12 cellular contexts compared by ENCODE assay signal in genomic region chr14:75960219-75960618, GRCh38. TPM values are rescaled to one million over a fixed set of nuclear protein-coding genes. Genes with fewer than 3 reads are reported as not detected.
DNase-seq lines count a peak whose midpoint lies in the region; ATAC-seq and TF ChIP-seq lines count a peak whose summit lies in the region.
"Had no signal": no experiment of that assay in that cellular context is flagged by ENCODE, and none has a peak within 500 bp of the region (broad histone marks: within the 10 kb centered on the region; RNA-seq: fewer than 3 reads in every experiment).

No MANE protein-coding gene starts in this region.

- CTCF ChIA-PET in SK-N-SH (lab: Yijun Ruan, JAX): interaction anchor here (0.9 to 3.8 kb wide), 5 partner anchors 9 to 53 kb away, joined by 3 to 21 read pairs (median 4); no protein-coding TSS in a partner anchor

- ATAC-seq in SK-N-SH treated with all-trans-retinoic acid at 6 μM for 48 hours: no peak
- peak; percentile 82 for ATAC-seq in GM21723 (IDR thresholded peaks at IDR 0.05; ENCODE audit: unreplicated experiment)
- ATAC-seq in HG03571 (IDR thresholded peaks at IDR 0.05; ENCODE audit: unreplicated experiment): peak; percentile 78
- ATAC-seq in stimulated activated naive B cell treated with anti-CD40 and anti-IgM and Interleukin-4, amounts not matched to agents 10 μg/mL and 1 μg/mL and 100 μg/mL, for 72 hours (replicated peaks): peak; percentile 91 to 95
- no peak for ATAC-seq in activated CD4-positive, CD25-positive, alpha-beta regulatory T cell treated with anti-CD3 and anti-CD28 coated beads, Interleukin-2, amount 50 U/mL, for 24 hours
- ATAC-seq: esophagus mucosa had no signal

- peak overlapping the region; percentile 44 to 60 for H3K4me3 Mint-ChIP-seq in stimulated activated naive B cell treated with anti-CD40 and anti-IgM and Interleukin-4, amounts not matched to agents 10 μg/mL and 1 μg/mL and 100 μg/mL, for 72 hours

- no peak for TF ChIP-seq RAD21 in SK-N-SH (IDR thresholded peaks at IDR 0.05; ENCODE audit: low read length)

- no peaks in the 10 kb centered on the region for H3K27me3 ChIP-seq in SK-N-SH (ENCODE audit: insufficient read depth)
- H3K27me3 ChIP-seq: cardiac muscle cell had no signal

- POLR2A ChIA-PET in SK-N-SH (lab: Yijun Ruan, JAX): no interaction called here

- H3K9ac ChIP-seq in SK-N-SH: no peak overlapping the region

- H2AFZ ChIP-seq in SK-N-SH (ENCODE audit: low read depth): no peak overlapping the region

- peaks cover 39 to 58% of the 10 kb centered on the region in 2 donors for H3K4me1 Mint-ChIP-seq in stimulated activated naive B cell treated with anti-CD40 and anti-IgM and Interleukin-4, amounts not matched to agents 10 μg/mL and 1 μg/mL and 100 μg/mL, for 72 hours

- peaks cover 0 to 2% of the 10 kb centered on the region in 2 donors for H3K9me3 Mint-ChIP-seq in stimulated activated naive B cell treated with anti-CD40 and anti-IgM and Interleukin-4, amounts not matched to agents 10 μg/mL and 1 μg/mL and 100 μg/mL, for 72 hours

- H3K4me2 ChIP-seq in SK-N-SH: no peak overlapping the region

- no peaks in the 10 kb centered on the region for H3K9me2 ChIP-seq in SK-N-SH

- H4K20me1 ChIP-seq in SK-N-SH (ENCODE audit: insufficient read depth): no peaks in the 10 kb centered on the region

- H3K27ac ChIP-seq in SK-N-SH (ENCODE audit: low read depth in 2 of 2, low read length in 1 of 2): peak overlapping the region in 1 of 2 experiments; percentile 51; a peak in 2 of 4 replicates
- H3K27ac ChIP-seq: 22Rv1, cardiac muscle cell had no signal

- peak; percentile 21 for DNase-seq in SK-N-SH
- DNase-seq in stimulated activated naive B cell treated with anti-CD40 and anti-IgM and Interleukin-4, amounts not matched to agents 10 μg/mL and 1 μg/mL and 100 μg/mL, for 72 hours: no peak
- no peak for DNase-seq in NCI-H1105 (lab: John Stamatoyannopoulos, UW)
- DNase-seq in kidney tubule cell (ENCODE audit: low spot score): no peak
- DNase-seq: NCI-H446 treated with DMSO at 0.1 percent for 48 hours had no signal

- H3K4me3 ChIP-seq in SK-N-SH (ENCODE audit: low read depth in 2 of 2, low read length in 1 of 2): no peak overlapping the region
- H3K4me3 ChIP-seq: cardiac muscle cell had no signal

- peaks cover 0 to 6% of the 10 kb centered on the region in 2 experiments for H3K36me3 ChIP-seq in SK-N-SH (replicated peaks in 1 of 2; ENCODE audit: control insufficient read depth in 1 of 2, insufficient read depth in 2 of 2, low read length in 1 of 2)
- H3K36me3 ChIP-seq: cardiac muscle cell had no signal

- TF ChIP-seq CTCF in SK-N-SH (IDR thresholded peaks at IDR 0.05): no peak

- H3K9me3 ChIP-seq in SK-N-SH: no peaks in the 10 kb centered on the region

- peaks cover 13 to 16% of the 10 kb centered on the region in 2 donors for H3K36me3 Mint-ChIP-seq in stimulated activated naive B cell treated with anti-CD40 and anti-IgM and Interleukin-4, amounts not matched to agents 10 μg/mL and 1 μg/mL and 100 μg/mL, for 72 hours

- peak overlapping the region; percentile 92 for H3K27ac Mint-ChIP-seq in stimulated activated naive B cell treated with anti-CD40 and anti-IgM and Interleukin-4, amounts not matched to agents 10 μg/mL and 1 μg/mL and 100 μg/mL, for 72 hours

- TF ChIP-seq EP300 in SK-N-SH (IDR thresholded peaks at IDR 0.05; ENCODE audit: borderline replicate concordance in 1 of 2, low read depth in 1 of 2, low read length in 1 of 2): no peak

- 90% methylated on average over 7 of the region's 7 CpGs for WGBS in SK-N-SH (ENCODE audit: low lambda C conversion rate)

- no peaks in the 10 kb centered on the region for H3K27me3 Mint-ChIP-seq in stimulated activated naive B cell treated with anti-CD40 and anti-IgM and Interleukin-4, amounts not matched to agents 10 μg/mL and 1 μg/mL and 100 μg/mL, for 72 hours

- no peaks in the 10 kb centered on the region for H3F3A ChIP-seq in SK-N-SH (replicated peaks; ENCODE audit: insufficient read depth)

- peaks cover 0 to 12% of the 10 kb centered on the region in 2 experiments; a peak in 2 of 4 replicates for H3K4me1 ChIP-seq in SK-N-SH (ENCODE audit: control insufficient read depth in 1 of 2, insufficient read depth in 2 of 2, low read depth in 1 of 2, low read length in 1 of 2)

- no peaks in the 10 kb centered on the region for H3K79me2 ChIP-seq in SK-N-SH (ENCODE audit: insufficient read depth)

TF ChIP-seq in SK-N-SH, 30 proteins besides CTCF, POLR2A, EP300 and RAD21 (continues in another document):
- TF ChIP-seq RFX5 (IDR thresholded peaks at IDR 0.05; ENCODE audit: low read length): no peak
- TF ChIP-seq NFIC (IDR thresholded peaks at IDR 0.05; ENCODE audit: borderline replicate concordance): no peak
- no peak for TF ChIP-seq GABPA (IDR thresholded peaks at IDR 0.05; ENCODE audit: low read depth)
- TF ChIP-seq GATA2 (CRISPR knock-in tag; IDR thresholded peaks at IDR 0.05): no peak
- no peak for TF ChIP-seq TCF12 (IDR thresholded peaks at IDR 0.05)
- TF ChIP-seq POLR2AphosphoS5 (IDR thresholded peaks at IDR 0.05; ENCODE audit: low read depth, low read length): no peak
- TF ChIP-seq, protein P1, sequence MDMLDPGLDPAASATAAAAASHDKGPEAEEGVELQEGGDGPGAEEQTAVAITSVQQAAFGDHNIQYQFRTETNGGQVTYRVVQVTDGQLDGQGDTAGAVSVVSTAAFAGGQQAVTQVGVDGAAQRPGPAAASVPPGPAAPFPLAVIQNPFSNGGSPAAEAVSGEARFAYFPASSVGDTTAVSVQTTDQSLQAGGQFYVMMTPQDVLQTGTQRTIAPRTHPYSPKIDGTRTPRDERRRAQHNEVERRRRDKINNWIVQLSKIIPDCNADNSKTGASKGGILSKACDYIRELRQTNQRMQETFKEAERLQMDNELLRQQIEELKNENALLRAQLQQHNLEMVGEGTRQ (IDR thresholded peaks at IDR 0.05; ENCODE audit: borderline replicate concordance, low read depth, low read length): no peak
- no peak for TF ChIP-seq PBX3 (IDR thresholded peaks at IDR 0.05)

TF ChIP-seq in SK-N-SH treated with all-trans-retinoic acid at 6 μM for 48 hours, 23 proteins besides CTCF, POLR2A, EP300 and RAD21 (continues in another document):
- TF ChIP-seq, protein P2, sequence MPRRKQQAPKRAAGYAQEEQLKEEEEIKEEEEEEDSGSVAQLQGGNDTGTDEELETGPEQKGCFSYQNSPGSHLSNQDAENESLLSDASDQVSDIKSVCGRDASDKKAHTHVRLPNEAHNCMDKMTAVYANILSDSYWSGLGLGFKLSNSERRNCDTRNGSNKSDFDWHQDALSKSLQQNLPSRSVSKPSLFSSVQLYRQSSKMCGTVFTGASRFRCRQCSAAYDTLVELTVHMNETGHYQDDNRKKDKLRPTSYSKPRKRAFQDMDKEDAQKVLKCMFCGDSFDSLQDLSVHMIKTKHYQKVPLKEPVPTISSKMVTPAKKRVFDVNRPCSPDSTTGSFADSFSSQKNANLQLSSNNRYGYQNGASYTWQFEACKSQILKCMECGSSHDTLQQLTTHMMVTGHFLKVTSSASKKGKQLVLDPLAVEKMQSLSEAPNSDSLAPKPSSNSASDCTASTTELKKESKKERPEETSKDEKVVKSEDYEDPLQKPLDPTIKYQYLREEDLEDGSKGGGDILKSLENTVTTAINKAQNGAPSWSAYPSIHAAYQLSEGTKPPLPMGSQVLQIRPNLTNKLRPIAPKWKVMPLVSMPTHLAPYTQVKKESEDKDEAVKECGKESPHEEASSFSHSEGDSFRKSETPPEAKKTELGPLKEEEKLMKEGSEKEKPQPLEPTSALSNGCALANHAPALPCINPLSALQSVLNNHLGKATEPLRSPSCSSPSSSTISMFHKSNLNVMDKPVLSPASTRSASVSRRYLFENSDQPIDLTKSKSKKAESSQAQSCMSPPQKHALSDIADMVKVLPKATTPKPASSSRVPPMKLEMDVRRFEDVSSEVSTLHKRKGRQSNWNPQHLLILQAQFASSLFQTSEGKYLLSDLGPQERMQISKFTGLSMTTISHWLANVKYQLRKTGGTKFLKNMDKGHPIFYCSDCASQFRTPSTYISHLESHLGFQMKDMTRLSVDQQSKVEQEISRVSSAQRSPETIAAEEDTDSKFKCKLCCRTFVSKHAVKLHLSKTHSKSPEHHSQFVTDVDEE (CRISPR knock-in tag; IDR thresholded peaks at IDR 0.05): no peak
- no peak for TF ChIP-seq ZFP30 (CRISPR knock-in tag; IDR thresholded peaks at IDR 0.05)
- no peak for TF ChIP-seq ISL1 (CRISPR knock-in tag; IDR thresholded peaks at IDR 0.05)
- TF ChIP-seq ZNF8 (CRISPR knock-in tag; IDR thresholded peaks at IDR 0.05): no peak
- TF ChIP-seq TCF4 (CRISPR knock-in tag; IDR thresholded peaks at IDR 0.05; ENCODE audit: borderline replicate concordance): no peak
- no peak for TF ChIP-seq BACH2 (CRISPR knock-in tag; IDR thresholded peaks at IDR 0.05; ENCODE audit: borderline replicate concordance)
- no peak for TF ChIP-seq PPARA (CRISPR knock-in tag; IDR thresholded peaks at IDR 0.05; ENCODE audit: borderline replicate concordance)
- TF ChIP-seq, protein P3, sequence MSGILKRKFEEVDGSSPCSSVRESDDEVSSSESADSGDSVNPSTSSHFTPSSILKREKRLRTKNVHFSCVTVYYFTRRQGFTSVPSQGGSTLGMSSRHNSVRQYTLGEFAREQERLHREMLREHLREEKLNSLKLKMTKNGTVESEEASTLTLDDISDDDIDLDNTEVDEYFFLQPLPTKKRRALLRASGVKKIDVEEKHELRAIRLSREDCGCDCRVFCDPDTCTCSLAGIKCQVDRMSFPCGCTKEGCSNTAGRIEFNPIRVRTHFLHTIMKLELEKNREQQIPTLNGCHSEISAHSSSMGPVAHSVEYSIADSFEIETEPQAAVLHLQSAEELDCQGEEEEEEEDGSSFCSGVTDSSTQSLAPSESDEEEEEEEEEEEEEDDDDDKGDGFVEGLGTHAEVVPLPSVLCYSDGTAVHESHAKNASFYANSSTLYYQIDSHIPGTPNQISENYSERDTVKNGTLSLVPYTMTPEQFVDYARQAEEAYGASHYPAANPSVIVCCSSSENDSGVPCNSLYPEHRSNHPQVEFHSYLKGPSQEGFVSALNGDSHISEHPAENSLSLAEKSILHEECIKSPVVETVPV (CRISPR knock-in tag; IDR thresholded peaks at IDR 0.05): no peak

RNA-seq across cellular contexts. Expression of gene TGFB3, which starts 21.6 kb away (rescaled TPM):
- polyA plus RNA-seq in SK-N-SH (2012; rRNA removed): 7.4 and 7.6 TPM in 2 replicates
- 5.8 and 5.9 TPM in 2 replicates for polyA plus RNA-seq in SK-N-SH (2012; cell fraction: cytosol; rRNA removed)
- polyA plus RNA-seq in SK-N-SH (2012; cell fraction: nucleus; rRNA removed): 22.8 and 26.4 TPM in 2 replicates

RNA-seq across cellular contexts. Expression of gene IFT43, which starts 25.3 kb away (rescaled TPM):
- 78.8 and 82.1 TPM in 2 replicates for polyA plus RNA-seq in SK-N-SH (2012; rRNA removed)
- polyA plus RNA-seq in SK-N-SH (2012; cell fraction: cytosol; rRNA removed): 78.8 and 83.5 TPM in 2 replicates
- 95.8 and 100 TPM in 2 replicates for polyA plus RNA-seq in SK-N-SH (2012; cell fraction: nucleus; rRNA removed)

Comparison
In these comparisons a context has a peak if more than half of its experiments do, and no peak if none do; other contexts are left out.
1. ATAC-seq: peak in GM21723 (single experiment), HG03571 (single experiment) and stimulated activated naive B cell treated with anti-CD40 and anti-IgM and Interleukin-4, amounts not matched to agents 10 μg/mL and 1 μg/mL and 100 μg/mL, for 72 hours (2 of 2); none in SK-N-SH treated with all-trans-retinoic acid at 6 μM for 48 hours (single experiment) and activated CD4-positive, CD25-positive, alpha-beta regulatory T cell treated with anti-CD3 and anti-CD28 coated beads, Interleukin-2, amount 50 U/mL, for 24 hours (0 of 2).